ENCODE assay signal across 12 cellular contexts in the genomic region with DNA sequence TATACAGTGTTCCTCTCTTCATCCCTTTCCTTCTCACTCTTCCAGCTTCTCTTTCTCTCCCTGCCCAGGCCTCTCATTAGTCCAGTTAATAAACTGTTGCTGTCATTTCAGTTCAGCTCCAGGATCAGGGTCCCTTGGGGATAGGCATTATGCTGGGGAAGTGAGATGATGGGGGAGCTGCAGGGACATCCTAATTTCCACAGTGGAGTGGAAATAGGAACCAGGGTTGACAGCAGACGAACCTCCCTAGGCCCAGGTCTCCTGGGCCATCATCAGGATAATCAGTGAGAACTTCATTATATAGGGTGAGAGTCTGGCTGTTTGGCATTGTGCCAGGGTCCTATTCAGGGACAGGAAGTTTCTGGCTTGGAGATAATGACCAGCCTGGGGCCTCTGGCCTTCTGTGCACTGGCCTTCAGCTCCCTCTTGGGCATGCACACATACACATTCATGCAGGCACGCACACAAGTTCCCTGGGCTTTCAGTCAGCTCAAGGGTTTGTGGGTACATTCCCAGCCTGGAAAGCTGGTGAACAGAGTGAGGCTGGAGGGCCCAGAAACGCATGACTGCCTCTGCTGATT. TPM values are rescaled to one million over a fixed set of nuclear protein-coding genes. Genes with fewer than 3 reads are reported as not detected.
A peak's percentile ranks its signal among the peaks of the same experiment; 100 is the strongest.
DNase-seq lines count a peak whose midpoint lies in the region; ATAC-seq lines count a peak whose summit lies in the region.
"Had no signal": no experiment of that assay in that cellular context is flagged by ENCODE, and none has a peak within 500 bp of the region (broad histone marks: within the 10 kb centered on the region; RNA-seq: fewer than 3 reads in every experiment).

No MANE protein-coding gene starts in this region.

- DNase-seq in NCI-H1417 (lab: John Stamatoyannopoulos, UW) (peak; percentile 4 to 54 (median 30)), NCI-H1417 treated with DMSO at 0.1 percent for 48 hours (lab: John Stamatoyannopoulos, UW) (no peak), OCI-M1 (lab: John Stamatoyannopoulos, UW) (peak; percentile 73), foreskin melanocyte (peak; percentile 44), renal cortical epithelial cell (ENCODE audit: low read depth) (peak; percentile 79), DMS53 treated with DMSO at 0.1 percent for 48 hours (lab: John Stamatoyannopoulos, UW; ENCODE audit: unreplicated experiment) (no peak)
- DNase-seq: EL, NCI-H526 treated with DMSO at 0.1 percent for 48 hours, tibial artery had no signal

- no peak for ATAC-seq in HG03025 (IDR thresholded peaks at IDR 0.05; ENCODE audit: low FRiP score, unreplicated experiment)
- ATAC-seq in GM18870 (IDR thresholded peaks at IDR 0.05; ENCODE audit: unreplicated experiment), result no peak
- ATAC-seq: A549 had no signal

RNA-seq across cellular contexts. Expression of a gene that starts 14.0 kb away (rescaled TPM):
- total RNA-seq in renal cortical epithelial cell, result 7.3 and 23.3 TPM in 2 replicates

Comparison
In these comparisons a context has a peak if more than half of its experiments do, and no peak if none do; other contexts are left out.
1. DNase-seq: peak in NCI-H1417 (3 of 3), OCI-M1 (single experiment), foreskin melanocyte (single experiment) and renal cortical epithelial cell (single experiment); none in NCI-H1417 treated with DMSO at 0.1 percent for 48 hours (single experiment) and DMS53 treated with DMSO at 0.1 percent for 48 hours (single experiment).